In the genomic region with DNA sequence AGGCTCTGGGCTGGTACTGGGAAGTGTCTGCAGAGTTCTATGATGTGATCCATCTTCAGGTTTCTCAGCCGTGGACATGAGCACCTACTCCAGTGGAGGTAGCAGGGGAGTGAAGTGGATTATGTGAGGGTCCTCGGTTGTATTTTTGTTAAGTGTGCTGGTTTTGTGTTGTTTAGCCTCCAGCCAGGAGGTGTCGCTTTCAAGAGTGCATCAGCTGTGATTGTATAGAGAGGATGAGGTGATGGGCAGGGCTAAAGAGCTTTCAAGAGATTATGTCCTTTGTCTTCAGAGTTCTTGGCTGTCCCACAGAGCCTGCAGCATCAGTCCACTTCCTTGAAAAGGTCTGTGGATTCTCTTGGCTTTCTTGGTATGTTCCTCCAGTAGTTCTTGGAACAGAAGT, we compare ENCODE assay signal across 28 cellular contexts.
"Had no signal": no experiment of that assay in that cellular context is flagged by ENCODE, and none has a peak within 500 bp of the region (broad histone marks: within the 10 kb centered on the region; RNA-seq: fewer than 3 reads in every experiment).

No MANE protein-coding gene starts in this region.

- H3K36me3 ChIP-seq: left ventricle myocardium inferior, neural progenitor cell, neutrophil, right atrium auricular region, stomach, thyroid gland, transverse colon, upper lobe of left lung had no signal

- H3K4me1 Mint-ChIP-seq: mesothelial cell of epicardium, naive B cell, natural killer cell, nephron progenitor cell, neural progenitor cell had no signal

- H3K27ac Mint-ChIP-seq: mesothelial cell of epicardium; naive B cell; natural killer cell; nephron progenitor cell; neural progenitor cell; stimulated activated naive B cell treated with anti-CD40 and anti-IgM and Interleukin-4, amounts not matched to agents 10 μg/mL and 1 μg/mL and 100 μg/mL, for 72 hours had no signal

- H3K4me3 ChIP-seq: left ventricle myocardium inferior, lung, neural progenitor cell, psoas muscle, right atrium auricular region, skin epidermis, stomach, testis, thyroid gland, transverse colon, upper lobe of left lung had no signal

- DNase-seq: hypothalamus; islet precursor cell; left ventricle myocardium inferior; mesendoderm; naive B cell; natural killer cell; nephron progenitor cell; occipital lobe; psoas muscle; stimulated activated CD4-positive, alpha-beta T cell treated with anti-CD3 and anti-CD28 coated beads, Interleukin-12 subunit alpha, Interleukin-12 subunit beta, amount 100 ng/mL, for 4 hours; stimulated activated CD4-positive, alpha-beta T cell treated with anti-CD3 and anti-CD28 coated beads, Interleukin-15, amount 100 ng/mL, for 24 hours; stimulated activated CD4-positive, alpha-beta T cell treated with anti-CD3 and anti-CD28 coated beads, Interleukin-2, amount 100 ng/mL, for 24 hours; stimulated activated CD4-positive, alpha-beta T cell treated with anti-CD3 and anti-CD28 coated beads, Interleukin-4, amount 100 ng/mL, for 1 hour; stimulated activated naive B cell treated with anti-CD40 and anti-IgM and Interleukin-4, amounts not matched to agents 10 μg/mL and 1 μg/mL and 100 μg/mL, for 72 hours; stimulated activated naive CD8-positive, alpha-beta T cell treated with anti-CD3 and anti-CD28 coated beads, Interleukin-15, Interleukin-2, amounts not matched to agents 100 U/mL and 50 U/mL, for 24 hours; stomach; testis; thyroid gland; transverse colon; upper lobe of left lung had no signal

- ATAC-seq: natural killer cell; psoas muscle; sciatic nerve; stimulated activated naive B cell treated with anti-CD40 and anti-IgM and Interleukin-4, amounts not matched to agents 10 μg/mL and 1 μg/mL and 100 μg/mL, for 72 hours; stimulated activated naive CD8-positive, alpha-beta T cell treated with anti-CD3 and anti-CD28 coated beads, Interleukin-15, Interleukin-2, amounts not matched to agents 100 U/mL and 50 U/mL, for 24 hours had no signal

- H3K9me3 ChIP-seq: neutrophil, testis, thyroid gland, transverse colon had no signal

- H3K36me3 Mint-ChIP-seq: mesothelial cell of epicardium, natural killer cell, neural progenitor cell had no signal

- H2AFZ ChIP-seq: neural progenitor cell, parathyroid adenoma had no signal

- H3K4me1 ChIP-seq: left ventricle myocardium inferior, neural progenitor cell, parathyroid adenoma, psoas muscle, right atrium auricular region, stomach, testis, thyroid gland, transverse colon, upper lobe of left lung had no signal

- H3K27ac ChIP-seq: left ventricle myocardium inferior, neural progenitor cell, neutrophil, parathyroid adenoma, psoas muscle, right atrium auricular region, skin epidermis, stomach, testis, thyroid gland, transverse colon, upper lobe of left lung had no signal

- H3K4me3 Mint-ChIP-seq: mesothelial cell of epicardium; natural killer cell; nephron progenitor cell; neural progenitor cell; stimulated activated naive B cell treated with anti-CD40 and anti-IgM and Interleukin-4, amounts not matched to agents 10 μg/mL and 1 μg/mL and 100 μg/mL, for 72 hours had no signal

- H3K79me2 ChIP-seq: parathyroid adenoma had no signal

- H3K4me2 ChIP-seq: neural progenitor cell had no signal

- H3K9ac ChIP-seq: neural progenitor cell, parathyroid adenoma had no signal

- H3K27me3 ChIP-seq: neural progenitor cell, neutrophil, right atrium auricular region, stomach, testis, thyroid gland, transverse colon, upper lobe of left lung had no signal
